10 cellular contexts compared by ENCODE assay signal in genomic region chr18:72543362-72544055, GRCh38. TPM values are rescaled to one million over a fixed set of nuclear protein-coding genes. Genes with fewer than 3 reads are reported as not detected.
DNase-seq lines count a peak whose midpoint lies in the region; ATAC-seq and TF ChIP-seq lines count a peak whose summit lies in the region.
"Had no signal": no experiment of that assay in that cellular context is flagged by ENCODE, and none has a peak within 500 bp of the region (broad histone marks: within the 10 kb centered on the region; RNA-seq: fewer than 3 reads in every experiment).

No MANE protein-coding gene starts in this region.

- CTCF ChIA-PET in Panc1 (lab: Charles Lee), result interaction anchor here (0.6 to 0.7 kb wide), 2 partner anchors 653 to 1643 kb away, joined by 3 to 5 read pairs; no protein-coding TSS in a partner anchor

- H3K4me3 ChIP-seq in Panc1 (ENCODE audit: low read depth in 2 of 2, low read length in 2 of 2), result peak overlapping the region; percentile 52 to 55
- peak overlapping the region in 5 of 8 donors; percentile 3 to 57 (median 21) for H3K4me3 ChIP-seq in spleen
- H3K4me3 ChIP-seq: psoas muscle had no signal

- H3K36me3 ChIP-seq in Panc1 (ENCODE audit: control insufficient read depth, insufficient read depth, low read length) (no peaks in the 10 kb centered on the region), spleen (no peaks in the 10 kb centered on the region)

- WGBS in spleen, 5 donors, result 2 to 8% (median 4%) methylated on average over 28 to 73 of the region's 73 CpGs

- no peaks in the 10 kb centered on the region for H3K4me1 ChIP-seq in Panc1 (ENCODE audit: control insufficient read depth, insufficient read depth, low read length)
- peaks cover 0 to 31% (median 10%) of the 10 kb centered on the region in 6 donors for H3K4me1 ChIP-seq in spleen
- H3K4me1 ChIP-seq: psoas muscle had no signal

- peak; percentile 60 for ATAC-seq in Panc1
- no peak for ATAC-seq in GM21529 (IDR thresholded peaks at IDR 0.05; ENCODE audit: unreplicated experiment)

- H3K4me1 Mint-ChIP-seq in glutamatergic neuron (ENCODE audit: low read depth, unreplicated experiment), result peaks cover 9% of the 10 kb centered on the region

- peaks cover 13% of the 10 kb centered on the region for H3K9me3 Mint-ChIP-seq in glutamatergic neuron (ENCODE audit: unreplicated experiment)

- no peak for TF ChIP-seq CTCF in Panc1 (IDR thresholded peaks at IDR 0.05)
- no peak for TF ChIP-seq CTCF in glutamatergic neuron (IDR thresholded peaks at IDR 0.05; ENCODE audit: partially characterized antibody, unreplicated experiment)
- no peak for TF ChIP-seq CTCF in spleen (IDR thresholded peaks at IDR 0.05 in 8 of 11, conservative IDR thresholded peaks at IDR 0.05 in 3 of 11)

- H3K27me3 Mint-ChIP-seq in glutamatergic neuron (ENCODE audit: unreplicated experiment), result peaks cover 18% of the 10 kb centered on the region

- H3K9me3 ChIP-seq in Panc1 (ENCODE audit: control insufficient read depth, insufficient read depth, low read depth, low read length) (no peaks in the 10 kb centered on the region), spleen (no peaks in the 10 kb centered on the region)
- H3K9me3 ChIP-seq: psoas muscle had no signal

- peaks cover 3% of the 10 kb centered on the region for H3K36me3 Mint-ChIP-seq in glutamatergic neuron (ENCODE audit: unreplicated experiment)

- in situ Hi-C loops in Panc1 (cut with HindIII; ENCODE audit: low pct_unique_long_range_greater_than_20kb, low sequenced_read_pairs), result no loop called here

- POLR2A ChIA-PET in Panc1 (lab: Charles Lee), result no interaction called here

- H3K27ac ChIP-seq in Panc1 (ENCODE audit: low read length), result no peak overlapping the region
- H3K27ac ChIP-seq in spleen, result no peak overlapping the region
- H3K27ac ChIP-seq: epithelial cell of prostate, psoas muscle had no signal

- H3K27me3 ChIP-seq in Panc1 (ENCODE audit: control insufficient read depth, insufficient read depth, low read length) (no peaks in the 10 kb centered on the region; the same call in 1 of the 2 replicates), spleen (replicated peaks in 1 of 7) (peaks cover 0 to 61% (median 35%) of the 10 kb centered on the region in 7 donors)

- intact Hi-C loops in Panc1 (cut with micrococcal nuclease; ENCODE audit: unreplicated experiment), result loop anchor here (10.0 kb wide), 1 partner anchor 1609 kb away; no protein-coding TSS in a partner anchor
- intact Hi-C loops in spleen (cut with DNase I; ENCODE audit: low total_unique reads), result no loop called here

- no peak for TF ChIP-seq POLR2A in spleen (IDR thresholded peaks at IDR 0.05)

- DNase-seq in NCI-H1417 (lab: John Stamatoyannopoulos, UW), result peak; percentile 10 to 90 (median 89)
- DNase-seq in NCI-H1417 treated with DMSO at 0.1 percent for 48 hours (lab: John Stamatoyannopoulos, UW), result no peak
- DNase-seq in Panc1 (ENCODE audit: low read depth, low spot score), result no peak
- DNase-seq in glutamatergic neuron, result peak; percentile 34
- DNase-seq in spleen, result no peak
- no peak for DNase-seq in retina
- DNase-seq in SKM-1 (lab: John Stamatoyannopoulos, UW; ENCODE audit: unreplicated experiment), result no peak
- DNase-seq: psoas muscle had no signal

- no peak overlapping the region for H3K27ac Mint-ChIP-seq in glutamatergic neuron (ENCODE audit: unreplicated experiment)

- BruUV-seq in Panc1 (replicated peaks; lab: Mats Ljungman, UMichigan), result no TSS peak

- peak overlapping the region; percentile 95 for H3K4me3 Mint-ChIP-seq in glutamatergic neuron (ENCODE audit: unreplicated experiment)

RNA-seq across cellular contexts. Expression of gene CBLN2, which starts 0.6 kb away (rescaled TPM):
- total RNA-seq in Panc1 (2021; ENCODE audit: unreplicated experiment) (5.7 TPM), glutamatergic neuron (ENCODE audit: unreplicated experiment) (0.17 TPM), spleen (under 1 TPM in 2 of 7 donors, not detected in 5; 0.09 to 0.13 TPM)
- 9.3 TPM for polyA plus RNA-seq in Panc1 (2012; ENCODE audit: insufficient read length)
- under 1 TPM; 0.06 to 0.63 (median 0.10) TPM for polyA plus RNA-seq in spleen
- total RNA-seq: psoas muscle had no signal

Comparison
In these comparisons a context has a peak if more than half of its experiments do, and no peak if none do; other contexts are left out.
1. DNase-seq: peak in NCI-H1417 (3 of 3) and glutamatergic neuron (single experiment); none in NCI-H1417 treated with DMSO at 0.1 percent for 48 hours (single experiment), Panc1 (single experiment), spleen (single experiment), retina (single experiment) and SKM-1 (single experiment).